8 cellular contexts compared by ENCODE assay signal in the genomic region with DNA sequence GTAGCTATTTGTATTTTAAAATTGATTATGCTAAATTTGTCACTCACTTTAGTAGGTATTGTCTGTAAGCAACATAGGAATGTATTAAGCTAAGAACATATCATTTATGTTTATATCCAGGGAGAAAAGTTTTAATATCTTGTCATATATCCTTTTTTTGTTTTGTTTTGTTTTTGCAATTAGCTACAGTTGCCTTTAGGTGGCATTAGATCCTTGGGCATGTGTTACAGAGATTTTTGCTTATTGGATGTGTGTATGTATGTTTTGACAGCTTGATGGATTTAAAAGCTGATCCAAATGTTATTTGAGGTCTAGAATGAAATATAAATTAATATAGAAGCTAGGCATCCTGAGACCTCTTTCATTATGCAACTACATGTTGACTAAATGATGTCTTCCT. TPM values are rescaled to one million over a fixed set of nuclear protein-coding genes. Genes with fewer than 3 reads are reported as not detected.
DNase-seq lines count a peak whose midpoint lies in the region; TF ChIP-seq lines count a peak whose summit lies in the region.

No MANE protein-coding gene starts in this region.

- H3K4me1 ChIP-seq in liver (ENCODE audit: control insufficient read depth in 4 of 4, insufficient read depth in 4 of 4, low read length in 3 of 4) (no peaks in the 10 kb centered on the region), HAP-1 (no peaks in the 10 kb centered on the region)

- H3K27me3 ChIP-seq in liver (ENCODE audit: control insufficient read depth in 4 of 4, insufficient read depth in 4 of 4, low read length in 3 of 4) (no peaks in the 10 kb centered on the region), HAP-1 (ENCODE audit: low read depth) (0 out of 2 replicates have a peak, but pooled peaks cover 3% of the 10 kb centered on the region)

- no peaks in the 10 kb centered on the region for H3K36me3 ChIP-seq in liver (ENCODE audit: control insufficient read depth in 4 of 4, insufficient read depth in 3 of 4, low read depth in 1 of 4, low read length in 3 of 4)
- no peaks in the 10 kb centered on the region for H3K36me3 ChIP-seq in HAP-1 (replicated peaks)

- H3K9me3 ChIP-seq in liver (ENCODE audit: control insufficient read depth in 4 of 4, low read length in 3 of 4) (no peaks in the 10 kb centered on the region), HAP-1 (no peaks in the 10 kb centered on the region)

- in situ Hi-C loops in Caki2 (cut with HindIII; ENCODE audit: low pct_unique_long_range_greater_than_20kb, low sequenced_read_pairs) (no loop called here), astrocyte of the cerebellum (cut with HindIII; ENCODE audit: low sequenced_read_pairs) (no loop called here), HAP-1 (cut with MboI; ENCODE audit: low sequenced_read_pairs) (loop anchor here (25.0 kb wide), 1 partner anchor 396 kb away; a partner anchor contains a TSS)

- TF ChIP-seq CTCF in astrocyte of the cerebellum (IDR thresholded peaks at IDR 0.05; ENCODE audit: low read depth, low read length, missing control alignments), result peak; percentile 40
- peak; percentile 54 for TF ChIP-seq CTCF in liver (IDR thresholded peaks at IDR 0.05; ENCODE audit: low read depth, low read length, missing input control)
- no peak for TF ChIP-seq CTCF in coronary artery (IDR thresholded peaks at IDR 0.05)

- H3K4me3 ChIP-seq in astrocyte of the cerebellum (ENCODE audit: low read depth, low read length), result no peak overlapping the region
- H3K4me3 ChIP-seq in liver (ENCODE audit: low read depth in 1 of 3, low read length in 3 of 3), result no peak overlapping the region
- no peak overlapping the region for H3K4me3 ChIP-seq in coronary artery
- H3K4me3 ChIP-seq in HAP-1, result no peak overlapping the region

- no peak overlapping the region for H3K9ac ChIP-seq in liver (ENCODE audit: low read depth in 1 of 2, low read length in 2 of 2)

- peak; percentile 90 to 92 for TF ChIP-seq RAD21 in liver (IDR thresholded peaks at IDR 0.05)

- DNase-seq in Caki2 (ENCODE audit: low read depth), result peak; percentile 6
- peak; percentile 3 for DNase-seq in HCEC 1CT
- DNase-seq in astrocyte of the cerebellum (ENCODE audit: low read depth), result peak; percentile 16
- DNase-seq in coronary artery (ENCODE audit: low spot score), result no peak
- no peak for DNase-seq in substantia nigra (lab: John Stamatoyannopoulos, UW)
- no peak for DNase-seq in HAP-1 (ENCODE audit: low spot score in 2 of 2)
- no peak for DNase-seq in putamen (ENCODE audit: low spot score)

- H3K27ac ChIP-seq in liver (ENCODE audit: low read depth in 1 of 2, low read length in 2 of 2), result no peak overlapping the region
- H3K27ac ChIP-seq in coronary artery, result no peak overlapping the region
- H3K27ac ChIP-seq in substantia nigra (ENCODE audit: low read depth, low read length, poor library complexity, severe bottlenecking), result no peak overlapping the region

TF ChIP-seq in liver, 16 proteins besides CTCF, POLR2A, EP300 and RAD21:
- no peak for TF ChIP-seq SP1 (IDR thresholded peaks at IDR 0.05)
- TF ChIP-seq NR2F2 (IDR thresholded peaks at IDR 0.05), result no peak
- TF ChIP-seq, protein P1, sequence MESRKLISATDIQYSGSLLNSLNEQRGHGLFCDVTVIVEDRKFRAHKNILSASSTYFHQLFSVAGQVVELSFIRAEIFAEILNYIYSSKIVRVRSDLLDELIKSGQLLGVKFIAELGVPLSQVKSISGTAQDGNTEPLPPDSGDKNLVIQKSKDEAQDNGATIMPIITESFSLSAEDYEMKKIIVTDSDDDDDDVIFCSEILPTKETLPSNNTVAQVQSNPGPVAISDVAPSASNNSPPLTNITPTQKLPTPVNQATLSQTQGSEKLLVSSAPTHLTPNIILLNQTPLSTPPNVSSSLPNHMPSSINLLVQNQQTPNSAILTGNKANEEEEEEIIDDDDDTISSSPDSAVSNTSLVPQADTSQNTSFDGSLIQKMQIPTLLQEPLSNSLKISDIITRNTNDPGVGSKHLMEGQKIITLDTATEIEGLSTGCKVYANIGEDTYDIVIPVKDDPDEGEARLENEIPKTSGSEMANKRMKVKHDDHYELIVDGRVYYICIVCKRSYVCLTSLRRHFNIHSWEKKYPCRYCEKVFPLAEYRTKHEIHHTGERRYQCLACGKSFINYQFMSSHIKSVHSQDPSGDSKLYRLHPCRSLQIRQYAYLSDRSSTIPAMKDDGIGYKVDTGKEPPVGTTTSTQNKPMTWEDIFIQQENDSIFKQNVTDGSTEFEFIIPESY (IDR thresholded peaks at IDR 0.05), result no peak
- TF ChIP-seq YY1 (IDR thresholded peaks at IDR 0.05), result no peak
- TF ChIP-seq HNF4G (IDR thresholded peaks at IDR 0.05), result no peak

RNA-seq across cellular contexts. Expression of a gene that starts 36.1 kb away (rescaled TPM):
- total RNA-seq in Caki2 (2014; rRNA removed; shearing (Covaris generic); ENCODE audit: low replicate concordance), result 9.4 and 20.9 TPM in 2 replicates
- 10 to 100 TPM; 16.0 to 27.5 TPM for total RNA-seq in liver
- 1 to 10 TPM; 5.3 to 7.2 TPM for polyA plus RNA-seq in liver

Comparison
In these comparisons a context has a peak if more than half of its experiments do, and no peak if none do; other contexts are left out.
1. DNase-seq: peak in Caki2 (single experiment), HCEC 1CT (single experiment) and astrocyte of the cerebellum (single experiment); none in coronary artery (single experiment), substantia nigra (0 of 49), HAP-1 (0 of 2) and putamen (single experiment).